9 cellular contexts compared by ENCODE assay signal in the genomic region with DNA sequence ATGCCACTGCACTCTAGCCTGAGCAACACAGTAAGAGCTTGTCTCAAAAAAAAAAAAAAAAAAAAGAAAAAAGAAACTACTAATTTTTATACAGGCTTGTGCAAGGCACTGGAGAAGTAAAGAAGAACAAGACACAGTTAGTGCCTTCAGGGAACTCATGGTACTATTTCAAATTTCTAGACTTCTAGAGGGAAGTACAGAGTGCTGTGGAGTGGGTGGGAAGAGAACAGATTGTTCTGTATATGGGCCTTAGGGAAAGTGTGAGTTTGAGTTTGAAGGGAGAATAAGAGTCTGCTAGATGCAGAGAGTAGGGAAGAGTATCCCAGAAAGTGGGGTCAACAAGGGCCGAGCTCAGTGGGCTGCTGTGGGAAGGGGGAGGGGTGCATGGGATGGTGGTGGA.
"Had no signal": no experiment of that assay in that cellular context is flagged by ENCODE, and none has a peak within 500 bp of the region (broad histone marks: within the 10 kb centered on the region; RNA-seq: fewer than 3 reads in every experiment).

No MANE protein-coding gene starts in this region.

- H3K4me1 ChIP-seq: HAP-1 had no signal

- H3K36me3 ChIP-seq: HAP-1 had no signal

- DNase-seq: GM23248, GOT3, H7, HFFc6, KBM-7 had no signal

- H3K4me3 ChIP-seq: GM23248, HAP-1 had no signal

- H3K9ac ChIP-seq: GM23248 had no signal

- H2AFZ ChIP-seq: GM23248 had no signal

- H3K27ac ChIP-seq: GM23248, HL-60 had no signal

- ATAC-seq: HCT116, HepG2 had no signal

- H3K9me3 ChIP-seq: HAP-1 had no signal
